Comparison of ENCODE assay signal across 7 cellular contexts in the genomic region with DNA sequence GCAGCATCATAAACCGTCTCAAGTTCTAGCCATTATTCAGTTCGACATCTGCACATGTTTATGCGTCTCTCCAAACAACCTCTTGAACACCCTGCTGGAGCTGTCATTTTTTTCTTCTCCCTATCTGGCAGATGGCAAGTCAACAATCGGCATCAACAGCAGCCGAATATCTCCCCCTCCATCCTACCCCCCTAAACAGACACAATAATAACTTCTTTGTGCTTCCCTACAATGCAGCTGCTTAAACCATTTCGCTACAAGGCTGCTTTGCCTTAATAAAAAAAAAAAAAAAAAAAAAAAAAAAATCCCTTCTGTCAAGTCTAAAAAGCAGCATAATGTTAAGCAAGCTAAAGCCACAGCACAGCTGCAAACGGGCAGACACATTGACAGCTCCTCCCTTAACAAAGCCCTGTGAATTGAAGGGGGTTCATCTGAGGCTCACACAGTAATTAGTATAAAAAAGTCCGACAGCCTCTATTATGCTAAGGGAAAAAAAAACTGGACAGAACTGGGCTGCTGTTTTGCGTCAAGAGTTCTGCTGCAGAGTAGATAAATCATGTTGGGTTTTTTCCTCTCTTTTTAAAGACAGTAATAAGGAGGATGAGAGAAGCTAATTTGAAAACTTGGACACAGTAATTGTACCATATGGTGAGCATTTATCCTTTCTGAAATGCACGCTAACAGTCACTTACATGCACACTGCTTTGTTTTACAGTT.
DNase-seq lines count a peak whose midpoint lies in the region; ATAC-seq and TF ChIP-seq lines count a peak whose summit lies in the region.

No MANE protein-coding gene starts in this region.

- H3K27me3 ChIP-seq in suprapubic skin = no peaks in the 10 kb centered on the region

- ATAC-seq in left cardiac atrium = peak; percentile 86 to 87
- ATAC-seq in GM21367 (IDR thresholded peaks at IDR 0.05; ENCODE audit: unreplicated experiment) = no peak

- H3K36me3 ChIP-seq in suprapubic skin = no peaks in the 10 kb centered on the region

- intact Hi-C loops in left cardiac atrium (cut with DNase I) = no loop called here

- CTCF ChIA-PET in activated naive CD4-positive, alpha-beta T cell treated with anti-CD3 and anti-CD28 coated beads, Interleukin-2, amount 10 ng/mL, durations not matched to agents 7 days and 5 days (lab: Charles Lee) = interaction anchor here (0.6 to 0.7 kb wide), 2 partner anchors 86 to 915 kb away, joined by 3 read pairs; no protein-coding TSS in a partner anchor

- H3K9me3 ChIP-seq in suprapubic skin = no peaks in the 10 kb centered on the region

- WGBS in suprapubic skin = 41% methylated on average over 10 of the region's 10 CpGs

- H3K9me3 Mint-ChIP-seq in activated naive CD4-positive, alpha-beta T cell treated with anti-CD3 and anti-CD28 coated beads, Interleukin-2, amount 10 ng/mL, durations not matched to agents 7 days and 5 days = no peaks in the 10 kb centered on the region

- DNase-seq in NCI-H1092 (lab: John Stamatoyannopoulos, UW) = peak; percentile 99
- peak; percentile 91 for DNase-seq in SIG-M5 treated with dmso at 0.1 percent for 504 hours (lab: John Stamatoyannopoulos, UW; ENCODE audit: unreplicated experiment)
- DNase-seq in left cardiac atrium = no peak
- no peak for DNase-seq in suprapubic skin (ENCODE audit: low spot score in 2 of 2)
- no peak for DNase-seq in activated CD8-positive, alpha-beta memory T cell treated with anti-CD3 and anti-CD28 coated beads for 24 hours
- no peak for DNase-seq in activated naive CD4-positive, alpha-beta T cell treated with anti-CD3 and anti-CD28 coated beads, Interleukin-2, amount 10 ng/mL, durations not matched to agents 7 days and 5 days

- H3K4me3 ChIP-seq in suprapubic skin = peak overlapping the region; percentile 3

- TF ChIP-seq POLR2A in suprapubic skin (IDR thresholded peaks at IDR 0.05) = no peak

- peaks cover 4% of the 10 kb centered on the region for H3K4me1 Mint-ChIP-seq in activated naive CD4-positive, alpha-beta T cell treated with anti-CD3 and anti-CD28 coated beads, Interleukin-2, amount 10 ng/mL, durations not matched to agents 7 days and 5 days

- TF ChIP-seq CTCF in suprapubic skin (IDR thresholded peaks at IDR 0.05) = no peak

- no peak overlapping the region for H3K27ac ChIP-seq in suprapubic skin

- no peak overlapping the region for H3K27ac Mint-ChIP-seq in activated naive CD4-positive, alpha-beta T cell treated with anti-CD3 and anti-CD28 coated beads, Interleukin-2, amount 10 ng/mL, durations not matched to agents 7 days and 5 days

- H3K27me3 Mint-ChIP-seq in activated naive CD4-positive, alpha-beta T cell treated with anti-CD3 and anti-CD28 coated beads, Interleukin-2, amount 10 ng/mL, durations not matched to agents 7 days and 5 days = no peaks in the 10 kb centered on the region

- H3K4me3 Mint-ChIP-seq in activated naive CD4-positive, alpha-beta T cell treated with anti-CD3 and anti-CD28 coated beads, Interleukin-2, amount 10 ng/mL, durations not matched to agents 7 days and 5 days = no peak overlapping the region

- no peak for TF ChIP-seq EP300 in suprapubic skin (IDR thresholded peaks at IDR 0.05)

- no peaks in the 10 kb centered on the region for H3K36me3 Mint-ChIP-seq in activated naive CD4-positive, alpha-beta T cell treated with anti-CD3 and anti-CD28 coated beads, Interleukin-2, amount 10 ng/mL, durations not matched to agents 7 days and 5 days

- peaks cover 15% of the 10 kb centered on the region for H3K4me1 ChIP-seq in suprapubic skin

Comparison
In these comparisons a context has a peak if more than half of its experiments do, and no peak if none do; other contexts are left out.
1. DNase-seq: peak in NCI-H1092 (single experiment) and SIG-M5 treated with dmso at 0.1 percent for 504 hours (single experiment); none in left cardiac atrium (single experiment), suprapubic skin (0 of 2), activated CD8-positive, alpha-beta memory T cell treated with anti-CD3 and anti-CD28 coated beads for 24 hours (single experiment) and activated naive CD4-positive, alpha-beta T cell treated with anti-CD3 and anti-CD28 coated beads, Interleukin-2, amount 10 ng/mL, durations not matched to agents 7 days and 5 days (single experiment).